ENCODE assay signal across 8 cellular contexts in genomic region chr17:28925912-28926365, GRCh38. TPM values are rescaled to one million over a fixed set of nuclear protein-coding genes. Genes with fewer than 3 reads are reported as not detected.
DNase-seq lines count a peak whose midpoint lies in the region; ATAC-seq and TF ChIP-seq lines count a peak whose summit lies in the region.

No MANE protein-coding gene starts in this region.

- DNase-seq in NCI-H2029 (lab: John Stamatoyannopoulos, UW) (peak; percentile 34), NCI-H2029 treated with DMSO at 0.1 percent for 48 hours (lab: John Stamatoyannopoulos, UW) (no peak), Peyer's patch (peak in 2 of 3 donors; percentile 26 to 60), right lobe of liver (no peak), DMS114 treated with DMSO at 0.1 percent for 48 hours (lab: John Stamatoyannopoulos, UW; ENCODE audit: unreplicated experiment) (no peak), GM19240 (ENCODE audit: insufficient read length, low spot score) (no peak)

- H3K4me1 Mint-ChIP-seq in activated naive CD8-positive, alpha-beta T cell (ENCODE audit: low read depth), result peaks cover 63% of the 10 kb centered on the region

- H3K9me3 Mint-ChIP-seq in activated naive CD8-positive, alpha-beta T cell (ENCODE audit: low read depth), result no peaks in the 10 kb centered on the region

- 41% methylated on average over 2 of the region's 2 CpGs for WGBS in right lobe of liver (ENCODE audit: insufficient coverage, low coverage, low lambda C conversion rate, missing lambda C conversion rate)

- H3K27ac Mint-ChIP-seq in activated naive CD8-positive, alpha-beta T cell, result peak overlapping the region; percentile 76

- TF ChIP-seq CTCF in Peyer's patch (IDR thresholded peaks at IDR 0.05), result no peak
- TF ChIP-seq CTCF in right lobe of liver (IDR thresholded peaks at IDR 0.05), result no peak

- H3K27ac ChIP-seq in Peyer's patch, result peak overlapping the region; percentile 66 to 81 (median 71)
- peak overlapping the region; percentile 15 to 69 (median 39) for H3K27ac ChIP-seq in right lobe of liver

- H3K9me3 ChIP-seq in Peyer's patch (no peaks in the 10 kb centered on the region), right lobe of liver (no peaks in the 10 kb centered on the region)

- H3K4me3 Mint-ChIP-seq in activated naive CD8-positive, alpha-beta T cell, result peak overlapping the region; percentile 53

- no peaks in the 10 kb centered on the region for H3K27me3 ChIP-seq in Peyer's patch
- H3K27me3 ChIP-seq in right lobe of liver, result no peaks in the 10 kb centered on the region

- intact Hi-C loops in right lobe of liver (cut with DNase I), result no loop called here

- no peak overlapping the region for H3K4me3 ChIP-seq in Peyer's patch
- H3K4me3 ChIP-seq in right lobe of liver, result no peak overlapping the region

- H3K36me3 ChIP-seq in Peyer's patch, result peaks cover 0 to 50% (median 0%) of the 10 kb centered on the region in 3 donors
- H3K36me3 ChIP-seq in right lobe of liver, result peaks cover 0 to 43% (median 17%) of the 10 kb centered on the region in 4 donors

- peaks cover 39% of the 10 kb centered on the region for H3K36me3 Mint-ChIP-seq in activated naive CD8-positive, alpha-beta T cell

- peak; percentile 60 to 80 (median 71) for ATAC-seq in right lobe of liver
- no peak for ATAC-seq in HG02973 (IDR thresholded peaks at IDR 0.05; ENCODE audit: unreplicated experiment)

- no peak for TF ChIP-seq POLR2A in Peyer's patch (IDR thresholded peaks at IDR 0.05)
- TF ChIP-seq POLR2A in right lobe of liver (IDR thresholded peaks at IDR 0.05), result no peak

- no peaks in the 10 kb centered on the region for H3K27me3 Mint-ChIP-seq in activated naive CD8-positive, alpha-beta T cell

- H3K4me1 ChIP-seq in Peyer's patch (peaks cover 0 to 17% (median 0%) of the 10 kb centered on the region in 4 donors), right lobe of liver (peaks cover 0 to 4% (median 0%) of the 10 kb centered on the region in 4 donors)

RNA-seq across cellular contexts. Expression of gene DHRS13, which starts 23.1 kb away (rescaled TPM):
- total RNA-seq in Peyer's patch (10 to 100 TPM in 1 of 4 donors, 1 to 10 TPM in 3; 3.3 to 10.0 (median 7.1) TPM), right lobe of liver (10 to 100 TPM in 3 of 6 experiments, 1 to 10 TPM in 3; 3.4 to 27.4 (median 8.8) TPM)

RNA-seq across cellular contexts. Expression of gene PHF12, which starts 25.4 kb away (rescaled TPM):
- total RNA-seq in Peyer's patch, result 100 to 1,000 TPM in 1 of 4 donors, 10 to 100 TPM in 3; 54.8 to 114 (median 72.9) TPM
- 10 to 100 TPM; 13.0 to 33.1 (median 17.4) TPM for total RNA-seq in right lobe of liver

RNA-seq across cellular contexts. Expression of gene FLOT2, which starts 28.4 kb away (rescaled TPM):
- 10 to 100 TPM; 21.7 to 53.6 (median 41.9) TPM for total RNA-seq in Peyer's patch
- total RNA-seq in right lobe of liver, result 100 to 1,000 TPM in 1 of 6 experiments, 10 to 100 TPM in 5; 64.9 to 131 (median 82.8) TPM

Comparison
In these comparisons a context has a peak if more than half of its experiments do, and no peak if none do; other contexts are left out.
1. DNase-seq: peak in NCI-H2029 (single experiment) and Peyer's patch (2 of 3); none in NCI-H2029 treated with DMSO at 0.1 percent for 48 hours (single experiment), right lobe of liver (0 of 3), DMS114 treated with DMSO at 0.1 percent for 48 hours (single experiment) and GM19240 (single experiment).